ENCODE assay signal across 1 cellular context in the genomic region with DNA sequence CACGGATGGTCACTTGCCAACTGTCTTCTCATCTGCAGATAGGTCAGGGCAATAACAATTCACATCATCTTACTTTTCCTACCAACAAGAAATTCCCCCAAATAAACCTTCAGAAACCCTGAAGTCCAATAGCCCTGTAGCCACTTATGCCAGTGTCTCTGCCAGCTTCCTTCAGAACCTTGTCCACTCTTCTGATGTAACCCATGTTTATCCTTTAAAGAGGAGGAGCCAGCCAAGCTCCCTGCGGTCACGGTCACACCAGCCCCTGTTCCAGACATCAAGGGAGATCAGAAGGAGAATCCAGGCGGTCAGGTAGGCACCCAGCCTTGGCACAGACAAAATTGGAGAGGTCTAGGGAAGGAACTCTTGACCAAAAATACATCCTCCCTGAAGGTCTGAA.
TF ChIP-seq lines count a peak whose summit lies in the region.

No MANE protein-coding gene starts in this region.

TF ChIP-seq in HepG2, 621 proteins besides CTCF, POLR2A, EP300 and RAD21:
- TF ChIP-seq, protein P1, sequence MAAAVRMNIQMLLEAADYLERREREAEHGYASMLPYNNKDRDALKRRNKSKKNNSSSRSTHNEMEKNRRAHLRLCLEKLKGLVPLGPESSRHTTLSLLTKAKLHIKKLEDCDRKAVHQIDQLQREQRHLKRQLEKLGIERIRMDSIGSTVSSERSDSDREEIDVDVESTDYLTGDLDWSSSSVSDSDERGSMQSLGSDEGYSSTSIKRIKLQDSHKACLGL (CRISPR knock-in tag; IDR thresholded peaks at IDR 0.05) = no peak
- TF ChIP-seq, protein P2, sequence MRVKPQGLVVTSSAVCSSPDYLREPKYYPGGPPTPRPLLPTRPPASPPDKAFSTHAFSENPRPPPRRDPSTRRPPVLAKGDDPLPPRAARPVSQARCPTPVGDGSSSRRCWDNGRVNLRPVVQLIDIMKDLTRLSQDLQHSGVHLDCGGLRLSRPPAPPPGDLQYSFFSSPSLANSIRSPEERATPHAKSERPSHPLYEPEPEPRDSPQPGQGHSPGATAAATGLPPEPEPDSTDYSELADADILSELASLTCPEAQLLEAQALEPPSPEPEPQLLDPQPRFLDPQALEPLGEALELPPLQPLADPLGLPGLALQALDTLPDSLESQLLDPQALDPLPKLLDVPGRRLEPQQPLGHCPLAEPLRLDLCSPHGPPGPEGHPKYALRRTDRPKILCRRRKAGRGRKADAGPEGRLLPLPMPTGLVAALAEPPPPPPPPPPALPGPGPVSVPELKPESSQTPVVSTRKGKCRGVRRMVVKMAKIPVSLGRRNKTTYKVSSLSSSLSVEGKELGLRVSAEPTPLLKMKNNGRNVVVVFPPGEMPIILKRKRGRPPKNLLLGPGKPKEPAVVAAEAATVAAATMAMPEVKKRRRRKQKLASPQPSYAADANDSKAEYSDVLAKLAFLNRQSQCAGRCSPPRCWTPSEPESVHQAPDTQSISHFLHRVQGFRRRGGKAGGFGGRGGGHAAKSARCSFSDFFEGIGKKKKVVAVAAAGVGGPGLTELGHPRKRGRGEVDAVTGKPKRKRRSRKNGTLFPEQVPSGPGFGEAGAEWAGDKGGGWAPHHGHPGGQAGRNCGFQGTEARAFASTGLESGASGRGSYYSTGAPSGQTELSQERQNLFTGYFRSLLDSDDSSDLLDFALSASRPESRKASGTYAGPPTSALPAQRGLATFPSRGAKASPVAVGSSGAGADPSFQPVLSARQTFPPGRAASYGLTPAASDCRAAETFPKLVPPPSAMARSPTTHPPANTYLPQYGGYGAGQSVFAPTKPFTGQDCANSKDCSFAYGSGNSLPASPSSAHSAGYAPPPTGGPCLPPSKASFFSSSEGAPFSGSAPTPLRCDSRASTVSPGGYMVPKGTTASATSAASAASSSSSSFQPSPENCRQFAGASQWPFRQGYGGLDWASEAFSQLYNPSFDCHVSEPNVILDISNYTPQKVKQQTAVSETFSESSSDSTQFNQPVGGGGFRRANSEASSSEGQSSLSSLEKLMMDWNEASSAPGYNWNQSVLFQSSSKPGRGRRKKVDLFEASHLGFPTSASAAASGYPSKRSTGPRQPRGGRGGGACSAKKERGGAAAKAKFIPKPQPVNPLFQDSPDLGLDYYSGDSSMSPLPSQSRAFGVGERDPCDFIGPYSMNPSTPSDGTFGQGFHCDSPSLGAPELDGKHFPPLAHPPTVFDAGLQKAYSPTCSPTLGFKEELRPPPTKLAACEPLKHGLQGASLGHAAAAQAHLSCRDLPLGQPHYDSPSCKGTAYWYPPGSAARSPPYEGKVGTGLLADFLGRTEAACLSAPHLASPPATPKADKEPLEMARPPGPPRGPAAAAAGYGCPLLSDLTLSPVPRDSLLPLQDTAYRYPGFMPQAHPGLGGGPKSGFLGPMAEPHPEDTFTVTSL (CRISPR knock-in tag; IDR thresholded peaks at IDR 0.05; ENCODE audit: borderline replicate concordance) = no peak
- TF ChIP-seq, protein P3, sequence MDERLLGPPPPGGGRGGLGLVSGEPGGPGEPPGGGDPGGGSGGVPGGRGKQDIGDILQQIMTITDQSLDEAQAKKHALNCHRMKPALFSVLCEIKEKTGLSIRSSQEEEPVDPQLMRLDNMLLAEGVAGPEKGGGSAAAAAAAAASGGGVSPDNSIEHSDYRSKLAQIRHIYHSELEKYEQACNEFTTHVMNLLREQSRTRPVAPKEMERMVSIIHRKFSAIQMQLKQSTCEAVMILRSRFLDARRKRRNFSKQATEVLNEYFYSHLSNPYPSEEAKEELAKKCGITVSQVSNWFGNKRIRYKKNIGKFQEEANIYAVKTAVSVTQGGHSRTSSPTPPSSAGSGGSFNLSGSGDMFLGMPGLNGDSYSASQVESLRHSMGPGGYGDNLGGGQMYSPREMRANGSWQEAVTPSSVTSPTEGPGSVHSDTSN (CRISPR knock-in tag; IDR thresholded peaks at IDR 0.05) = no peak
- TF ChIP-seq, protein P4, sequence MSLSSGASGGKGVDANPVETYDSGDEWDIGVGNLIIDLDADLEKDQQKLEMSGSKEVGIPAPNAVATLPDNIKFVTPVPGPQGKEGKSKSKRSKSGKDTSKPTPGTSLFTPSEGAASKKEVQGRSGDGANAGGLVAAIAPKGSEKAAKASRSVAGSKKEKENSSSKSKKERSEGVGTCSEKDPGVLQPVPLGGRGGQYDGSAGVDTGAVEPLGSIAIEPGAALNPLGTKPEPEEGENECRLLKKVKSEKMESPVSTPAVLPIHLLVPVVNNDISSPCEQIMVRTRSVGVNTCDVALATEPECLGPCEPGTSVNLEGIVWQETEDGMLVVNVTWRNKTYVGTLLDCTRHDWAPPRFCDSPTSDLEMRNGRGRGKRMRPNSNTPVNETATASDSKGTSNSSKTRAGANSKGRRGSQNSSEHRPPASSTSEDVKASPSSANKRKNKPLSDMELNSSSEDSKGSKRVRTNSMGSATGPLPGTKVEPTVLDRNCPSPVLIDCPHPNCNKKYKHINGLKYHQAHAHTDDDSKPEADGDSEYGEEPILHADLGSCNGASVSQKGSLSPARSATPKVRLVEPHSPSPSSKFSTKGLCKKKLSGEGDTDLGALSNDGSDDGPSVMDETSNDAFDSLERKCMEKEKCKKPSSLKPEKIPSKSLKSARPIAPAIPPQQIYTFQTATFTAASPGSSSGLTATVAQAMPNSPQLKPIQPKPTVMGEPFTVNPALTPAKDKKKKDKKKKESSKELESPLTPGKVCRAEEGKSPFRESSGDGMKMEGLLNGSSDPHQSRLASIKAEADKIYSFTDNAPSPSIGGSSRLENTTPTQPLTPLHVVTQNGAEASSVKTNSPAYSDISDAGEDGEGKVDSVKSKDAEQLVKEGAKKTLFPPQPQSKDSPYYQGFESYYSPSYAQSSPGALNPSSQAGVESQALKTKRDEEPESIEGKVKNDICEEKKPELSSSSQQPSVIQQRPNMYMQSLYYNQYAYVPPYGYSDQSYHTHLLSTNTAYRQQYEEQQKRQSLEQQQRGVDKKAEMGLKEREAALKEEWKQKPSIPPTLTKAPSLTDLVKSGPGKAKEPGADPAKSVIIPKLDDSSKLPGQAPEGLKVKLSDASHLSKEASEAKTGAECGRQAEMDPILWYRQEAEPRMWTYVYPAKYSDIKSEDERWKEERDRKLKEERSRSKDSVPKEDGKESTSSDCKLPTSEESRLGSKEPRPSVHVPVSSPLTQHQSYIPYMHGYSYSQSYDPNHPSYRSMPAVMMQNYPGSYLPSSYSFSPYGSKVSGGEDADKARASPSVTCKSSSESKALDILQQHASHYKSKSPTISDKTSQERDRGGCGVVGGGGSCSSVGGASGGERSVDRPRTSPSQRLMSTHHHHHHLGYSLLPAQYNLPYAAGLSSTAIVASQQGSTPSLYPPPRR (CRISPR knock-in tag; IDR thresholded peaks at IDR 0.05; ENCODE audit: borderline replicate concordance) = no peak
